In genomic region chr17:28750178-28751047, GRCh38 we compare ENCODE assay signal across 1 cellular context.
TF ChIP-seq lines count a peak whose summit lies in the region.

No MANE protein-coding gene starts in this region.

TF ChIP-seq in K562, 482 proteins besides CTCF, POLR2A, EP300 and RAD21 (continued from another document):
- TF ChIP-seq, protein P1, sequence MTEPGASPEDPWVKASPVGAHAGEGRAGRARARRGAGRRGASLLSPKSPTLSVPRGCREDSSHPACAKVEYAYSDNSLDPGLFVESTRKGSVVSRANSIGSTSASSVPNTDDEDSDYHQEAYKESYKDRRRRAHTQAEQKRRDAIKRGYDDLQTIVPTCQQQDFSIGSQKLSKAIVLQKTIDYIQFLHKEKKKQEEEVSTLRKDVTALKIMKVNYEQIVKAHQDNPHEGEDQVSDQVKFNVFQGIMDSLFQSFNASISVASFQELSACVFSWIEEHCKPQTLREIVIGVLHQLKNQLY (CRISPR knock-in tag; conservative IDR thresholded peaks at IDR 0.05) = no peak
- TF ChIP-seq IFI16 (CRISPR knock-in tag; IDR thresholded peaks at IDR 0.05) = no peak
- TF ChIP-seq, protein P2, sequence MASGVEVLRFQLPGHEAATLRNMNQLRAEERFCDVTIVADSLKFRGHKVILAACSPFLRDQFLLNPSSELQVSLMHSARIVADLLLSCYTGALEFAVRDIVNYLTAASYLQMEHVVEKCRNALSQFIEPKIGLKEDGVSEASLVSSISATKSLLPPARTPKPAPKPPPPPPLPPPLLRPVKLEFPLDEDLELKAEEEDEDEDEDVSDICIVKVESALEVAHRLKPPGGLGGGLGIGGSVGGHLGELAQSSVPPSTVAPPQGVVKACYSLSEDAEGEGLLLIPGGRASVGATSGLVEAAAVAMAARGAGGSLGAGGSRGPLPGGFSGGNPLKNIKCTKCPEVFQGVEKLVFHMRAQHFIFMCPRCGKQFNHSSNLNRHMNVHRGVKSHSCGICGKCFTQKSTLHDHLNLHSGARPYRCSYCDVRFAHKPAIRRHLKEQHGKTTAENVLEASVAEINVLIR (CRISPR knock-in tag; IDR thresholded peaks at IDR 0.05) = no peak
- no peak for TF ChIP-seq FOXJ2 (tag; IDR thresholded peaks at IDR 0.05)
- peak; percentile 66; the same call in 1 of the 2 replicates for TF ChIP-seq LCOR (CRISPR knock-in tag; IDR thresholded peaks at IDR 0.05)
- no peak for TF ChIP-seq CBX8 (IDR thresholded peaks at IDR 0.05; ENCODE audit: borderline replicate concordance, extremely low read depth, low read depth, low read length, poor library complexity, severe bottlenecking)
- no peak for TF ChIP-seq NFIX (CRISPR knock-in tag; IDR thresholded peaks at IDR 0.05; ENCODE audit: low read depth)
- no peak for TF ChIP-seq ZNF140 (CRISPR knock-in tag; IDR thresholded peaks at IDR 0.05)
- no peak for TF ChIP-seq ATF1 (CRISPR knock-in tag; IDR thresholded peaks at IDR 0.05)
- peak; percentile 43; the same call in 1 of the 2 replicates for TF ChIP-seq ATF1 (tag; IDR thresholded peaks at IDR 0.05)
- peak; percentile 27; the same call in 1 of the 2 replicates for TF ChIP-seq STAT5A (IDR thresholded peaks at IDR 0.05; ENCODE audit: borderline replicate concordance, low read length)
- no peak for TF ChIP-seq EGR1 (conservative IDR thresholded peaks at IDR 0.05)
- TF ChIP-seq POLR2G (IDR thresholded peaks at IDR 0.05; ENCODE audit: low read depth, low read length) = peak; percentile 57; the same call in 1 of the 2 replicates
- no peak for TF ChIP-seq FOXA3 (CRISPR knock-in tag; conservative IDR thresholded peaks at IDR 0.05 in 1 of 2, IDR thresholded peaks at IDR 0.05 in 1 of 2)
- no peak for TF ChIP-seq FOXO4 (CRISPR knock-in tag; IDR thresholded peaks at IDR 0.05)
- peak; percentile 76 for TF ChIP-seq NEUROD1 (IDR thresholded peaks at IDR 0.05; ENCODE audit: borderline replicate concordance, low read depth, low read length, partially characterized antibody)
- no peak for TF ChIP-seq ZNF644 (tag; IDR thresholded peaks at IDR 0.05; ENCODE audit: low read depth)
- TF ChIP-seq, protein P3, sequence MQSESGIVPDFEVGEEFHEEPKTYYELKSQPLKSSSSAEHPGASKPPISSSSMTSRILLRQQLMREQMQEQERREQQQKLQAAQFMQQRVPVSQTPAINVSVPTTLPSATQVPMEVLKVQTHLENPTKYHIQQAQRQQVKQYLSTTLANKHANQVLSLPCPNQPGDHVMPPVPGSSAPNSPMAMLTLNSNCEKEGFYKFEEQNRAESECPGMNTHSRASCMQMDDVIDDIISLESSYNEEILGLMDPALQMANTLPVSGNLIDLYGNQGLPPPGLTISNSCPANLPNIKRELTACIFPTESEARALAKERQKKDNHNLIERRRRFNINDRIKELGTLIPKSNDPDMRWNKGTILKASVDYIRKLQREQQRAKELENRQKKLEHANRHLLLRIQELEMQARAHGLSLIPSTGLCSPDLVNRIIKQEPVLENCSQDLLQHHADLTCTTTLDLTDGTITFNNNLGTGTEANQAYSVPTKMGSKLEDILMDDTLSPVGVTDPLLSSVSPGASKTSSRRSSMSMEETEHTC (IDR thresholded peaks at IDR 0.05) = no peak
- no peak for TF ChIP-seq U2AF1 (optimal IDR thresholded peaks at IDR 0.05; ENCODE audit: low read depth, low read length)
- TF ChIP-seq ZNF316 (IDR thresholded peaks at IDR 0.05) = no peak
TF ChIP-seq in K562: peak in this region for 98.
